Comparison of ENCODE assay signal across 1 cellular context in the genomic region with DNA sequence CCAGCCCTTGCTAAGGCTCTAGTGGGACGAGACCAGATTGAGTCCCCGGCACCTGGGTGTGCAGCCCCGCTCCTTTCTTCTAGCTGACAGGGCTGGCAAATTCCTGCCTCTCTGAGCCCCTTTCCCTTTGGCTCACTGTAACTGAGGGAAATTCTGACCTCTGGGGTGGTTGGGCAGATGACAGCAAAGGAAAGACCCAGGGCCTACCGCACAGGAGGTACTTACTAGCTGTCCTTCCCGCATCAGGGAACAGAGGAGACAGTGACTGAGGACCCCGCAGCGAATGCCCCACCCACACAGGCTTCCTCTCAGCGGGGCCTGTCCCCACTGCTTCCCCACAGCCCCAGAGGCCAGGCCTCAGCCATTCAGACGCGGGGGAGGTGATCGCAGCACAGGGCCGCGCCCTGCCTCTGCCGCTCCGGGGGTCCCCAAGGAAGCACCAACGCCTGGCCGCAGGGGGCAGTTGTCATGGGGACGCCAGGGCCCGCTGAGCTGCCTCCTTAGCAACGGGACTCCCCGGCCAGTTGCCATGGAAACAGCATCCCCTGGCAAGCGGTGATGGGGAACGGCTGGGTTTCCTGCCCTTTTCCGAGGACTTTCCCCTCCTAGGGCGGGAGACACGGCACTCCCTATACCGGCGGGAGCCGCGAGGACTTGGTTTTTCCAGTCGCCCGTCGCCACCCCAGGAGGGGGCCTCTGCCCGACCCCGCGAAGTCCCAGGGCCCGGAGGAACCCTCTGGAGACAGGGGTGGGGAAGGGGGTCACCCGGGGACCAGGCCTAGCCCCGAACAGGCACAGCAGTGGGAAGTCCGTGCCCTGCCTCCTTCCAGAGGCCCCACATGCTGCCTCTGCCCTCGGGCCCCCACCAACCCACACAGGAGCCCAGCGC.
TF ChIP-seq lines count a peak whose summit lies in the region.

No MANE protein-coding gene starts in this region.

TF ChIP-seq in GM12878, 131 proteins besides CTCF, POLR2A, EP300 and RAD21 (continued from another document):
- TF ChIP-seq RFX5 (IDR thresholded peaks at IDR 0.05; ENCODE audit: low read depth, low read length) = peak; percentile 66; the same call in 1 of the 2 replicates
- TF ChIP-seq, protein P1, sequence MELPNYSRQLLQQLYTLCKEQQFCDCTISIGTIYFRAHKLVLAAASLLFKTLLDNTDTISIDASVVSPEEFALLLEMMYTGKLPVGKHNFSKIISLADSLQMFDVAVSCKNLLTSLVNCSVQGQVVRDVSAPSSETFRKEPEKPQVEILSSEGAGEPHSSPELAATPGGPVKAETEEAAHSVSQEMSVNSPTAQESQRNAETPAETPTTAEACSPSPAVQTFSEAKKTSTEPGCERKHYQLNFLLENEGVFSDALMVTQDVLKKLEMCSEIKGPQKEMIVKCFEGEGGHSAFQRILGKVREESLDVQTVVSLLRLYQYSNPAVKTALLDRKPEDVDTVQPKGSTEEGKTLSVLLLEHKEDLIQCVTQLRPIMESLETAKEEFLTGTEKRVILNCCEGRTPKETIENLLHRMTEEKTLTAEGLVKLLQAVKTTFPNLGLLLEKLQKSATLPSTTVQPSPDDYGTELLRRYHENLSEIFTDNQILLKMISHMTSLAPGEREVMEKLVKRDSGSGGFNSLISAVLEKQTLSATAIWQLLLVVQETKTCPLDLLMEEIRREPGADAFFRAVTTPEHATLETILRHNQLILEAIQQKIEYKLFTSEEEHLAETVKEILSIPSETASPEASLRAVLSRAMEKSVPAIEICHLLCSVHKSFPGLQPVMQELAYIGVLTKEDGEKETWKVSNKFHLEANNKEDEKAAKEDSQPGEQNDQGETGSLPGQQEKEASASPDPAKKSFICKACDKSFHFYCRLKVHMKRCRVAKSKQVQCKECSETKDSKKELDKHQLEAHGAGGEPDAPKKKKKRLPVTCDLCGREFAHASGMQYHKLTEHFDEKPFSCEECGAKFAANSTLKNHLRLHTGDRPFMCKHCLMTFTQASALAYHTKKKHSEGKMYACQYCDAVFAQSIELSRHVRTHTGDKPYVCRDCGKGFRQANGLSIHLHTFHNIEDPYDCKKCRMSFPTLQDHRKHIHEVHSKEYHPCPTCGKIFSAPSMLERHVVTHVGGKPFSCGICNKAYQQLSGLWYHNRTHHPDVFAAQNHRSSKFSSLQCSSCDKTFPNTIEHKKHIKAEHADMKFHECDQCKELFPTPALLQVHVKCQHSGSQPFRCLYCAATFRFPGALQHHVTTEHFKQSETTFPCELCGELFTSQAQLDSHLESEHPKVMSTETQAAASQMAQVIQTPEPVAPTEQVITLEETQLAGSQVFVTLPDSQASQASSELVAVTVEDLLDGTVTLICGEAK (IDR thresholded peaks at IDR 0.05; ENCODE audit: borderline replicate concordance) = no peak
- TF ChIP-seq MXI1 (IDR thresholded peaks at IDR 0.05; ENCODE audit: low read depth, low read length) = peak; percentile 64; the same call in 1 of the 2 replicates
- 0 out of 2 replicates have a peak, but pooled peaks have one; percentile 68 for TF ChIP-seq RCOR1 (conservative IDR thresholded peaks at IDR 0.05; ENCODE audit: low read depth, low read length)
- TF ChIP-seq HDAC6 (IDR thresholded peaks at IDR 0.05; ENCODE audit: unreplicated experiment) = no peak
- TF ChIP-seq EGR1 (IDR thresholded peaks at IDR 0.05; ENCODE audit: borderline replicate concordance in 1 of 2, low read depth in 2 of 2, low read length in 2 of 2) = 0 out of 3 replicates have a peak, but pooled peaks of 1 of the 2 experiments have one; percentile 44
- no peak for TF ChIP-seq CBX5 (IDR thresholded peaks at IDR 0.05; ENCODE audit: low read depth)
- TF ChIP-seq PAX8 (IDR thresholded peaks at IDR 0.05) = no peak
- TF ChIP-seq, protein P2, sequence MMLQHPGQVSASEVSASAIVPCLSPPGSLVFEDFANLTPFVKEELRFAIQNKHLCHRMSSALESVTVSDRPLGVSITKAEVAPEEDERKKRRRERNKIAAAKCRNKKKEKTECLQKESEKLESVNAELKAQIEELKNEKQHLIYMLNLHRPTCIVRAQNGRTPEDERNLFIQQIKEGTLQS (IDR thresholded peaks at IDR 0.05; ENCODE audit: borderline replicate concordance, extremely low read depth, low read depth, low read length) = no peak
